ENCODE assay signal across 8 cellular contexts in the genomic region with DNA sequence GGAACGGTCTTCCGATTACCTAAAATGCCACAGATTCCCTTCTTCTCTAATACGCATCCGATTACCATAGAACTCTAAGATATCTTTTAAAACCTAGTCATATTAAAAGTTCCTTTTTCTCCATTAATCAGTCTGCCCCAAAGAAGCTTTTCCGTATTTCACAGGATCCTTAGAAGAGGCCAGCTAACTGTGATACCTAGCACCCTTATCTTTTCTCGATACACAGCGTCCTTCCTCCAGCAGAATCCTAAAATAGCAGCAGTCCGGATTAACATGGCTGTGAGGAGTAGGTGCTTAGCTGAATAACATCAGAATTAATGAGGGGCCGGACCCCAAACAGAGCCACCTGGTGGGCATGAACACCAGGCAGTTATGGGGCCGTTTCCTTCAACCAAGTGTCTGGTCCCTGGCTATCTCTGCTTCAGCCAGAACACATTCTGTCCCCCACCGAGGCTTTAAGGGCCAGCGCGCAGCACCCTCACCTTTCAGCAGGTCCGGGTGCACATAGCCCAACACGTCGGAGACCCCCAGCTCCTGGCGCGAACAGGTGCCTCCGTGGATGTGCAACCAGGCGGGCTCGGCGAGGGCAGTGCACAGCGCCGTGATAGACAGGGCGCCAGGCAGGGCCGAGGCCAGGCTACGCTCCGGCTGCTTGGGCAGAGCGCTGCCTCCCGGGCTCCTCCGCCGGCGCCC. TPM values are rescaled to one million over a fixed set of nuclear protein-coding genes. Genes with fewer than 3 reads are reported as not detected.
DNase-seq lines count a peak whose midpoint lies in the region; ATAC-seq and TF ChIP-seq lines count a peak whose summit lies in the region.

No MANE protein-coding gene starts in this region.

- H3K4me3 Mint-ChIP-seq in activated naive CD8-positive, alpha-beta T cell treated with anti-CD3 and anti-CD28 coated beads, Interleukin-2, amount 50 U/mL, for 24 hours, result peak overlapping the region; percentile 99

- CTCF ChIA-PET in HEK293 (lab: Yijun Ruan, JAX), result interaction anchor here (0.6 to 2.4 kb wide), 13 partner anchors 13 to 272 kb away, joined by 3 to 7 read pairs (median 4); partner anchors contain the start of genes ASTL and STARD7

- DNase-seq in DMS 273 treated with DMSO at 0.1 percent for 48 hours (lab: John Stamatoyannopoulos, UW) (peak; percentile 12), NOMO-1 (lab: John Stamatoyannopoulos, UW; ENCODE audit: unreplicated experiment in 2 of 2) (peak; percentile 58 to 64), hepatic stellate cell (ENCODE audit: low spot score) (peak; percentile 47), COLO829 (ENCODE audit: low spot score) (no peak)
- peak; percentile 38 for DNase-seq in activated naive CD8-positive, alpha-beta T cell treated with anti-CD3 and anti-CD28 coated beads, Interleukin-2, amount 50 U/mL, for 24 hours

- H3K27ac Mint-ChIP-seq in activated naive CD8-positive, alpha-beta T cell treated with anti-CD3 and anti-CD28 coated beads, Interleukin-2, amount 50 U/mL, for 24 hours, result peak overlapping the region; percentile 63

- POLR2A ChIA-PET in HEK293 (lab: Yijun Ruan, JAX), result interaction anchor here (0.6 to 2.1 kb wide), 3 partner anchors 56 to 126 kb away, joined by 3 to 30 read pairs (median 4); partner anchors contain the start of gene STARD7

- H3K9me3 ChIP-seq in HEK293 (ENCODE audit: control insufficient read depth, insufficient read depth, low read depth, low read length) (no peaks in the 10 kb centered on the region), skeletal muscle satellite cell (replicated peaks; ENCODE audit: low read length) (no peaks in the 10 kb centered on the region)

- H3K27ac ChIP-seq in HEK293 (ENCODE audit: extremely low read depth, low read depth, low read length), result peak overlapping the region; percentile 67; the same call in 1 of the 2 replicates

- peaks cover 29% of the 10 kb centered on the region for H3K36me3 Mint-ChIP-seq in activated naive CD8-positive, alpha-beta T cell treated with anti-CD3 and anti-CD28 coated beads, Interleukin-2, amount 50 U/mL, for 24 hours (ENCODE audit: low read depth)

- H3K4me1 Mint-ChIP-seq in activated naive CD8-positive, alpha-beta T cell treated with anti-CD3 and anti-CD28 coated beads, Interleukin-2, amount 50 U/mL, for 24 hours, result peaks cover 57% of the 10 kb centered on the region

- peak; percentile 82 for TF ChIP-seq CTCF in HEK293 (tag by site-specific recombination; IDR thresholded peaks at IDR 0.05)

- H3K4me2 ChIP-seq in skeletal muscle satellite cell (ENCODE audit: low read length), result peak overlapping the region; percentile 96

- H3K4me1 ChIP-seq in HEK293 (ENCODE audit: control insufficient read depth, insufficient read depth, low read length), result peaks cover 15% of the 10 kb centered on the region
- peaks cover 48% of the 10 kb centered on the region for H3K4me1 ChIP-seq in skeletal muscle satellite cell (ENCODE audit: control insufficient read depth, insufficient read depth, low read length)

- no peaks in the 10 kb centered on the region for H3K27me3 Mint-ChIP-seq in activated naive CD8-positive, alpha-beta T cell treated with anti-CD3 and anti-CD28 coated beads, Interleukin-2, amount 50 U/mL, for 24 hours

- no peak for ATAC-seq in activated naive CD8-positive, alpha-beta T cell treated with anti-CD3 and anti-CD28 coated beads, Interleukin-2, amount 50 U/mL, for 24 hours
- ATAC-seq in GM21526 (IDR thresholded peaks at IDR 0.05; ENCODE audit: low FRiP score, unreplicated experiment), result no peak

- no peaks in the 10 kb centered on the region for H3K27me3 ChIP-seq in skeletal muscle satellite cell (ENCODE audit: control insufficient read depth, insufficient read depth, low read length)

- H3K9ac ChIP-seq in skeletal muscle satellite cell (ENCODE audit: low read depth, low read length), result peak overlapping the region; percentile 98

- H3K36me3 ChIP-seq in HEK293 (ENCODE audit: control insufficient read depth in 2 of 2, insufficient read depth in 1 of 2, low read length in 2 of 2), result peaks cover 10 to 54% of the 10 kb centered on the region in 2 experiments; a peak in 2 of 3 replicates
- peaks cover 25% of the 10 kb centered on the region for H3K36me3 ChIP-seq in skeletal muscle satellite cell (ENCODE audit: insufficient read depth, low read length)

- H3K9me3 Mint-ChIP-seq in activated naive CD8-positive, alpha-beta T cell treated with anti-CD3 and anti-CD28 coated beads, Interleukin-2, amount 50 U/mL, for 24 hours, result no peaks in the 10 kb centered on the region

- H3K4me3 ChIP-seq in HEK293 (ENCODE audit: low read depth, low read length) (peak overlapping the region; percentile 95), skeletal muscle satellite cell (ENCODE audit: low read length) (peak overlapping the region; percentile 85)

TF ChIP-seq in HEK293, 187 proteins besides CTCF, POLR2A, EP300 and RAD21 (continues in another document):
- TF ChIP-seq ZNF571 (tag by site-specific recombination; IDR thresholded peaks at IDR 0.05) (no peak), ZBTB48 (tag by site-specific recombination; IDR thresholded peaks at IDR 0.05) (0 out of 2 replicates have a peak, but pooled peaks have one; percentile 45), ZNF148 (tag by site-specific recombination; IDR thresholded peaks at IDR 0.05; ENCODE audit: borderline replicate concordance) (no peak), SCRT2 (tag by site-specific recombination; IDR thresholded peaks at IDR 0.05) (0 out of 2 replicates have a peak, but pooled peaks have one; percentile 70), ZBTB20 (tag by site-specific recombination; IDR thresholded peaks at IDR 0.05) (peak; percentile 57; the same call in 1 of the 2 replicates), KLF17 (tag by site-specific recombination; IDR thresholded peaks at IDR 0.05) (no peak), ZNF707 (tag by site-specific recombination; IDR thresholded peaks at IDR 0.05) (no peak), ZNF335 (tag by site-specific recombination; conservative IDR thresholded peaks at IDR 0.05) (peak; percentile 53; the same call in 1 of the 2 replicates), ZNF426 (tag by site-specific recombination; IDR thresholded peaks at IDR 0.05) (no peak), ZNF529 (tag by site-specific recombination; IDR thresholded peaks at IDR 0.05; ENCODE audit: insufficient replicate concordance) (no peak), PRDM1 (tag by site-specific recombination; IDR thresholded peaks at IDR 0.05) (no peak)
- TF ChIP-seq, protein P1, sequence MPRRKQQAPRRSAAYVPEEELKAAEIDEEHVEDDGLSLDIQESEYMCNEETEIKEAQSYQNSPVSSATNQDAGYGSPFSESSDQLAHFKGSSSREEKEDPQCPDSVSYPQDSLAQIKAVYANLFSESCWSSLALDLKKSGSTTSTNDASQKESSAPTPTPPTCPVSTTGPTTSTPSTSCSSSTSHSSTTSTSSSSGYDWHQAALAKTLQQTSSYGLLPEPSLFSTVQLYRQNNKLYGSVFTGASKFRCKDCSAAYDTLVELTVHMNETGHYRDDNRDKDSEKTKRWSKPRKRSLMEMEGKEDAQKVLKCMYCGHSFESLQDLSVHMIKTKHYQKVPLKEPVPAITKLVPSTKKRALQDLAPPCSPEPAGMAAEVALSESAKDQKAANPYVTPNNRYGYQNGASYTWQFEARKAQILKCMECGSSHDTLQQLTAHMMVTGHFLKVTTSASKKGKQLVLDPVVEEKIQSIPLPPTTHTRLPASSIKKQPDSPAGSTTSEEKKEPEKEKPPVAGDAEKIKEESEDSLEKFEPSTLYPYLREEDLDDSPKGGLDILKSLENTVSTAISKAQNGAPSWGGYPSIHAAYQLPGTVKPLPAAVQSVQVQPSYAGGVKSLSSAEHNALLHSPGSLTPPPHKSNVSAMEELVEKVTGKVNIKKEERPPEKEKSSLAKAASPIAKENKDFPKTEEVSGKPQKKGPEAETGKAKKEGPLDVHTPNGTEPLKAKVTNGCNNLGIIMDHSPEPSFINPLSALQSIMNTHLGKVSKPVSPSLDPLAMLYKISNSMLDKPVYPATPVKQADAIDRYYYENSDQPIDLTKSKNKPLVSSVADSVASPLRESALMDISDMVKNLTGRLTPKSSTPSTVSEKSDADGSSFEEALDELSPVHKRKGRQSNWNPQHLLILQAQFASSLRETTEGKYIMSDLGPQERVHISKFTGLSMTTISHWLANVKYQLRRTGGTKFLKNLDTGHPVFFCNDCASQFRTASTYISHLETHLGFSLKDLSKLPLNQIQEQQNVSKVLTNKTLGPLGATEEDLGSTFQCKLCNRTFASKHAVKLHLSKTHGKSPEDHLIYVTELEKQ (tag by site-specific recombination; IDR thresholded peaks at IDR 0.05; ENCODE audit: borderline replicate concordance), result no peak

RNA-seq across cellular contexts. Expression of gene TMEM127, which starts 1.0 kb away (rescaled TPM):
- 17.2 and 24.7 TPM in 2 replicates for total RNA-seq in skeletal muscle satellite cell (2012; rRNA removed)

RNA-seq across cellular contexts. Expression of gene CIAO1, which starts 1.2 kb away (rescaled TPM):
- total RNA-seq in skeletal muscle satellite cell (2012; rRNA removed), result 142 and 170 TPM in 2 replicates

RNA-seq across cellular contexts. Expression of gene SNRNP200, which starts 40.5 kb away (rescaled TPM):
- 36.2 and 37.4 TPM in 2 replicates for total RNA-seq in skeletal muscle satellite cell (2012; rRNA removed)

RNA-seq across cellular contexts. Expression of gene STARD7, which starts 56.2 kb away (rescaled TPM):
- 167 and 180 TPM in 2 replicates for total RNA-seq in skeletal muscle satellite cell (2012; rRNA removed)
